17 cellular contexts compared by ENCODE assay signal in the genomic region with DNA sequence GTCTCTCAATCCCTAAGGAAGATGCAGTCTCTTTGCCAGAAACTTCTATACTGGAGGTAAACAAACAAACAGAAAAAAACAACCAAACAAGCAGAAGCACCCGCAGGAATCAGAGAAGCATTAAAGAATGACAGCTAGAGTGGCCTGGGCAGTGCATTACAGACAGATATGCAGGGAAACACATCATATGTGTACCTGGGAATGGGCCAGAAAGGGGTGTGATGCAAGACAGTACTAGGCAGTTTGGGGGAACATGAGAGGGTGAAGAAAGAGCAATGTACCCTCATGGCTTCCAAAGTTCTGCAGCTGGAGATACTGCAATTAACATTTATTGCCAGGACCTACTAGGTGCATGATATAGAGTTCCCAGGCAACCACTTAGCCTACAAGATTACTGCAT.
DNase-seq lines count a peak whose midpoint lies in the region; ATAC-seq and TF ChIP-seq lines count a peak whose summit lies in the region.
"Had no signal": no experiment of that assay in that cellular context is flagged by ENCODE, and none has a peak within 500 bp of the region (broad histone marks: within the 10 kb centered on the region; RNA-seq: fewer than 3 reads in every experiment).

No MANE protein-coding gene starts in this region.

- H3K4me3 Mint-ChIP-seq in activated CD8-positive, alpha-beta memory T cell treated with anti-CD3 and anti-CD28 coated beads, Interleukin-2, amount 10 ng/mL, durations not matched to agents 7 days and 5 days = no peak overlapping the region
- H3K4me3 Mint-ChIP-seq: B cell; CD4-positive, alpha-beta T cell; CD8-positive, alpha-beta T cell had no signal

- H3K36me3 Mint-ChIP-seq in activated CD8-positive, alpha-beta memory T cell treated with anti-CD3 and anti-CD28 coated beads, Interleukin-2, amount 10 ng/mL, durations not matched to agents 7 days and 5 days = no peaks in the 10 kb centered on the region
- H3K36me3 Mint-ChIP-seq: CD8-positive, alpha-beta T cell had no signal

- peaks cover 8% of the 10 kb centered on the region for H3K27me3 Mint-ChIP-seq in activated CD8-positive, alpha-beta memory T cell treated with anti-CD3 and anti-CD28 coated beads, Interleukin-2, amount 10 ng/mL, durations not matched to agents 7 days and 5 days

- CTCF ChIA-PET in activated CD8-positive, alpha-beta memory T cell treated with anti-CD3 and anti-CD28 coated beads, Interleukin-2, amount 10 ng/mL, durations not matched to agents 7 days and 5 days (lab: Charles Lee) = no interaction called here

- no peaks in the 10 kb centered on the region for H3K4me1 ChIP-seq in left ventricle myocardium inferior
- H3K4me1 ChIP-seq: A549; BLaER1 treated with 17β-estradiol and CSF1 and Interleukin-3, amounts not matched to agents 10 nM and 100 nM; Caco-2 had no signal

- intact Hi-C loops in left ventricle myocardium superior (cut with micrococcal nuclease) = no loop called here
- intact Hi-C loops in left ventricle myocardium inferior (cut with micrococcal nuclease) = no loop called here

- no peak overlapping the region for H3K4me3 ChIP-seq in left ventricle myocardium inferior
- H3K4me3 ChIP-seq: A549; BLaER1 treated with 17β-estradiol and CSF1 and Interleukin-3, amounts not matched to agents 10 nM and 100 nM had no signal

- no peaks in the 10 kb centered on the region for H3K36me3 ChIP-seq in left ventricle myocardium inferior
- H3K36me3 ChIP-seq: BLaER1 treated with 17β-estradiol and CSF1 and Interleukin-3, amounts not matched to agents 10 nM and 100 nM had no signal

- TF ChIP-seq CTCF in left ventricle myocardium inferior (IDR thresholded peaks at IDR 0.05; ENCODE audit: borderline replicate concordance) = no peak

- H3K9me3 Mint-ChIP-seq in activated CD8-positive, alpha-beta memory T cell treated with anti-CD3 and anti-CD28 coated beads, Interleukin-2, amount 10 ng/mL, durations not matched to agents 7 days and 5 days (ENCODE audit: low read depth) = no peaks in the 10 kb centered on the region
- H3K9me3 Mint-ChIP-seq: CD4-positive, alpha-beta T cell had no signal

- no peaks in the 10 kb centered on the region for H3K27me3 ChIP-seq in left ventricle myocardium inferior (ENCODE audit: low read depth)
- H3K27me3 ChIP-seq: BLaER1 treated with 17β-estradiol and CSF1 and Interleukin-3, amounts not matched to agents 10 nM and 100 nM had no signal

- DNase-seq in activated CD8-positive, alpha-beta memory T cell treated with anti-CD3 and anti-CD28 coated beads, Interleukin-2, amount 10 ng/mL, durations not matched to agents 7 days and 5 days = peak; percentile 12
- no peak for DNase-seq in activated CD8-positive, alpha-beta memory T cell treated with anti-CD3 and anti-CD28 coated beads for 24 hours
- DNase-seq in left ventricle myocardium superior (no peak), left ventricle myocardium inferior (no peak), NCI-H2171 (lab: John Stamatoyannopoulos, UW) (no peak)
- DNase-seq: AML-193; Caco-2; Calu3; CD4-positive, alpha-beta T cell; CD8-positive, alpha-beta T cell; DMS79 treated with DMSO at 0.1 percent for 48 hours; GF-D8 had no signal

- no peaks in the 10 kb centered on the region for H3K9me3 ChIP-seq in left ventricle myocardium inferior (replicated peaks)
- H3K9me3 ChIP-seq: A549, Caco-2 had no signal

- no peak overlapping the region for H3K27ac Mint-ChIP-seq in activated CD8-positive, alpha-beta memory T cell treated with anti-CD3 and anti-CD28 coated beads, Interleukin-2, amount 10 ng/mL, durations not matched to agents 7 days and 5 days
- H3K27ac Mint-ChIP-seq: B cell; CD4-positive, alpha-beta T cell; CD8-positive, alpha-beta T cell had no signal

- no peak for ATAC-seq in activated CD8-positive, alpha-beta memory T cell treated with anti-CD3 and anti-CD28 coated beads, Interleukin-2, amount 10 ng/mL, durations not matched to agents 7 days and 5 days
- peak; percentile 52 for ATAC-seq in left ventricle myocardium superior
- ATAC-seq: CD8-positive, alpha-beta T cell had no signal

- H3K4me1 Mint-ChIP-seq in activated CD8-positive, alpha-beta memory T cell treated with anti-CD3 and anti-CD28 coated beads, Interleukin-2, amount 10 ng/mL, durations not matched to agents 7 days and 5 days = no peaks in the 10 kb centered on the region
- H3K4me1 Mint-ChIP-seq: B cell had no signal

- H3K27ac ChIP-seq in left ventricle myocardium inferior (replicated peaks) = no peak overlapping the region
- H3K27ac ChIP-seq: 22Rv1; A549; BLaER1 treated with 17β-estradiol and CSF1 and Interleukin-3, amounts not matched to agents 10 nM and 100 nM; C4-2B had no signal
